Comparison of ENCODE assay signal across 8 cellular contexts in genomic region chr3:129123314-129124060, GRCh38. TPM values are rescaled to one million over a fixed set of nuclear protein-coding genes. Genes with fewer than 3 reads are reported as not detected.
DNase-seq lines count a peak whose midpoint lies in the region; ATAC-seq and TF ChIP-seq lines count a peak whose summit lies in the region.

No MANE protein-coding gene starts in this region.

- peaks cover 25% of the 10 kb centered on the region for H3K4me1 Mint-ChIP-seq in T-helper 1 cell treated with Interleukin-12 subunit alpha and Interleukin-12 subunit beta and Interleukin-4 antibody, amounts not matched to agents 30 μg/mL and 1 μg/mL, for 36 hours (ENCODE audit: low read depth)

- peak overlapping the region; percentile 13 for H3K4me3 Mint-ChIP-seq in T-helper 1 cell treated with Interleukin-12 subunit alpha and Interleukin-12 subunit beta and Interleukin-4 antibody, amounts not matched to agents 30 μg/mL and 1 μg/mL, for 36 hours

- peaks cover 32% of the 10 kb centered on the region for H3K36me3 Mint-ChIP-seq in T-helper 1 cell treated with Interleukin-12 subunit alpha and Interleukin-12 subunit beta and Interleukin-4 antibody, amounts not matched to agents 30 μg/mL and 1 μg/mL, for 36 hours (ENCODE audit: low read depth)

- H3K4me3 ChIP-seq in fibroblast of villous mesenchyme (ENCODE audit: low read depth, low read length), result no peak overlapping the region

- DNase-seq in GM13977 (ENCODE audit: low spot score) (peak; percentile 35), fibroblast of villous mesenchyme (ENCODE audit: low read depth) (peak; percentile 90), DMS153 treated with DMSO at 0.1 percent for 48 hours (lab: John Stamatoyannopoulos, UW; ENCODE audit: unreplicated experiment) (no peak), caudate nucleus (lab: John Stamatoyannopoulos, UW) (no peak)
- no peak for DNase-seq in stimulated activated CD4-positive, alpha-beta T cell treated with anti-CD3 and anti-CD28 coated beads, Interleukin-2, amount 100 ng/mL, for 24 hours

- H3K27ac ChIP-seq in 22Rv1 (peak overlapping the region; percentile 85), caudate nucleus (ENCODE audit: low read depth, low read length) (no peak overlapping the region)

- H3K27ac Mint-ChIP-seq in T-helper 1 cell treated with Interleukin-12 subunit alpha and Interleukin-12 subunit beta and Interleukin-4 antibody, amounts not matched to agents 30 μg/mL and 1 μg/mL, for 36 hours, result peak overlapping the region; percentile 72

- in situ Hi-C loops in GM13977 (cut with MboI; ENCODE audit: low pct_unique_long_range_greater_than_20kb, low sequenced_read_pairs, unreplicated experiment), result no loop called here

- H3K9me3 Mint-ChIP-seq in T-helper 1 cell treated with Interleukin-12 subunit alpha and Interleukin-12 subunit beta and Interleukin-4 antibody, amounts not matched to agents 30 μg/mL and 1 μg/mL, for 36 hours, result no peaks in the 10 kb centered on the region

- TF ChIP-seq CTCF in 22Rv1 (IDR thresholded peaks at IDR 0.05) (no peak), GM13977 (IDR thresholded peaks at IDR 0.05; ENCODE audit: extremely low read depth, insufficient read depth, missing control alignments) (no peak), fibroblast of villous mesenchyme (IDR thresholded peaks at IDR 0.05; ENCODE audit: insufficient read depth, low read depth, low read length) (no peak)

- ATAC-seq in HG03457 (IDR thresholded peaks at IDR 0.05; ENCODE audit: unreplicated experiment), result no peak

- H3K27me3 Mint-ChIP-seq in T-helper 1 cell treated with Interleukin-12 subunit alpha and Interleukin-12 subunit beta and Interleukin-4 antibody, amounts not matched to agents 30 μg/mL and 1 μg/mL, for 36 hours (ENCODE audit: low read depth), result no peaks in the 10 kb centered on the region

RNA-seq across cellular contexts. Expression of gene RAB43, which starts 1.9 kb away (rescaled TPM):
- total RNA-seq in fibroblast of villous mesenchyme, result 19.0 and 20.6 TPM in 2 replicates

RNA-seq across cellular contexts. Expression of gene ISY1, which starts 37.4 kb away (rescaled TPM):
- 27.4 and 32.4 TPM in 2 replicates for total RNA-seq in fibroblast of villous mesenchyme

Comparison
In these comparisons a context has a peak if more than half of its experiments do, and no peak if none do; other contexts are left out.
1. DNase-seq: peak in GM13977 (single experiment) and fibroblast of villous mesenchyme (single experiment); none in DMS153 treated with DMSO at 0.1 percent for 48 hours (single experiment), caudate nucleus (0 of 61) and stimulated activated CD4-positive, alpha-beta T cell treated with anti-CD3 and anti-CD28 coated beads, Interleukin-2, amount 100 ng/mL, for 24 hours (0 of 2).